Comparison of ENCODE assay signal across 1 cellular context in the genomic region with DNA sequence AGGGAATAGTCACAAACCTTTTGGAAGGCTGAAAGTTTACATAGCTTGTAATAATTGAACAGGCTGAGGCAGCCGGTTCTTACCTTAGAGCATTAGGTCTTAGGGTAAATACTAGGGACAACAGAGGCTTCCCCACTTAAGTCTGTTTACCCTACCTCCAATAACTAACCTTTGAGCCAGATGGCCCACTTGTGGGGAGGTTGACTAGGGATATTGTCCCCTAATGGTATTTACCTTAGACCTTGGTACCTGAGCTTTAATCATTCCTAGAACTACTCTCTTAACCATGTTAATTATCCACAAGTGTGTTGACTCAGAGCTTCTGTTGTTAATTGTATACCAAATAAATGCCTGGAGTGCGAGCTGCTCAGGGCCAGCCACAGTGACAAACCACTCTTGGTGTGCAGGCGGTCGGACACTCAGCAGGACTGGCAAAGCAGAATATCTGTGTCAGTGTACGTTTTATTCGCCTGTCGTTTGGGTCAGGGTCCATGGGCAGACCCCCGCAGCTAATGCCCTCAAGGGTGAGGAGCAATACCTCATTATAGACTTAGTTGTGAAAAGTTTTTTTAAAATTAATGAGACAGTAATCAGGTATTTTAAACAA.
TF ChIP-seq lines count a peak whose summit lies in the region.

No MANE protein-coding gene starts in this region.

TF ChIP-seq in HepG2, 621 proteins besides CTCF, POLR2A, EP300 and RAD21 (continued from another document):
- TF ChIP-seq, protein P1, sequence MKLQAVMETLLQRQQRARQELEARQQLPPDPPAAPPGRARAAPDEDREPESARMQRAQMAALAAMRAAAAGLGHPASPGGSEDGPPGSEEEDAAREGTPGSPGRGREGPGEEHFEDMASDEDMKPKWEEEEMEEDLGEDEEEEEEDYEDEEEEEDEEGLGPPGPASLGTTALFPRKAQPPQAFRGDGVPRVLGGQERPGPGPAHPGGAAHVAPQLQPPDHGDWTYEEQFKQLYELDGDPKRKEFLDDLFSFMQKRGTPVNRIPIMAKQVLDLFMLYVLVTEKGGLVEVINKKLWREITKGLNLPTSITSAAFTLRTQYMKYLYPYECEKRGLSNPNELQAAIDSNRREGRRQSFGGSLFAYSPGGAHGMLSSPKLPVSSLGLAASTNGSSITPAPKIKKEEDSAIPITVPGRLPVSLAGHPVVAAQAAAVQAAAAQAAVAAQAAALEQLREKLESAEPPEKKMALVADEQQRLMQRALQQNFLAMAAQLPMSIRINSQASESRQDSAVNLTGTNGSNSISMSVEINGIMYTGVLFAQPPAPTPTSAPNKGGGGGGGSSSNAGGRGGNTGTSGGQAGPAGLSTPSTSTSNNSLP (IDR thresholded peaks at IDR 0.05; ENCODE audit: low read depth, low read length): peak; percentile 49; the same call in 1 of the 2 replicates
- TF ChIP-seq FOSL2 (CRISPR knock-in tag; IDR thresholded peaks at IDR 0.05) (peak; percentile 31; the same call in 1 of the 2 replicates), ZBTB20 (CRISPR knock-in tag; IDR thresholded peaks at IDR 0.05; ENCODE audit: borderline replicate concordance, low read depth) (0 out of 2 replicates have a peak, but pooled peaks have one; percentile 27), KDM1A (CRISPR knock-in tag; IDR thresholded peaks at IDR 0.05) (peak; percentile 73; the same call in 1 of the 2 replicates)
- TF ChIP-seq, protein P2, sequence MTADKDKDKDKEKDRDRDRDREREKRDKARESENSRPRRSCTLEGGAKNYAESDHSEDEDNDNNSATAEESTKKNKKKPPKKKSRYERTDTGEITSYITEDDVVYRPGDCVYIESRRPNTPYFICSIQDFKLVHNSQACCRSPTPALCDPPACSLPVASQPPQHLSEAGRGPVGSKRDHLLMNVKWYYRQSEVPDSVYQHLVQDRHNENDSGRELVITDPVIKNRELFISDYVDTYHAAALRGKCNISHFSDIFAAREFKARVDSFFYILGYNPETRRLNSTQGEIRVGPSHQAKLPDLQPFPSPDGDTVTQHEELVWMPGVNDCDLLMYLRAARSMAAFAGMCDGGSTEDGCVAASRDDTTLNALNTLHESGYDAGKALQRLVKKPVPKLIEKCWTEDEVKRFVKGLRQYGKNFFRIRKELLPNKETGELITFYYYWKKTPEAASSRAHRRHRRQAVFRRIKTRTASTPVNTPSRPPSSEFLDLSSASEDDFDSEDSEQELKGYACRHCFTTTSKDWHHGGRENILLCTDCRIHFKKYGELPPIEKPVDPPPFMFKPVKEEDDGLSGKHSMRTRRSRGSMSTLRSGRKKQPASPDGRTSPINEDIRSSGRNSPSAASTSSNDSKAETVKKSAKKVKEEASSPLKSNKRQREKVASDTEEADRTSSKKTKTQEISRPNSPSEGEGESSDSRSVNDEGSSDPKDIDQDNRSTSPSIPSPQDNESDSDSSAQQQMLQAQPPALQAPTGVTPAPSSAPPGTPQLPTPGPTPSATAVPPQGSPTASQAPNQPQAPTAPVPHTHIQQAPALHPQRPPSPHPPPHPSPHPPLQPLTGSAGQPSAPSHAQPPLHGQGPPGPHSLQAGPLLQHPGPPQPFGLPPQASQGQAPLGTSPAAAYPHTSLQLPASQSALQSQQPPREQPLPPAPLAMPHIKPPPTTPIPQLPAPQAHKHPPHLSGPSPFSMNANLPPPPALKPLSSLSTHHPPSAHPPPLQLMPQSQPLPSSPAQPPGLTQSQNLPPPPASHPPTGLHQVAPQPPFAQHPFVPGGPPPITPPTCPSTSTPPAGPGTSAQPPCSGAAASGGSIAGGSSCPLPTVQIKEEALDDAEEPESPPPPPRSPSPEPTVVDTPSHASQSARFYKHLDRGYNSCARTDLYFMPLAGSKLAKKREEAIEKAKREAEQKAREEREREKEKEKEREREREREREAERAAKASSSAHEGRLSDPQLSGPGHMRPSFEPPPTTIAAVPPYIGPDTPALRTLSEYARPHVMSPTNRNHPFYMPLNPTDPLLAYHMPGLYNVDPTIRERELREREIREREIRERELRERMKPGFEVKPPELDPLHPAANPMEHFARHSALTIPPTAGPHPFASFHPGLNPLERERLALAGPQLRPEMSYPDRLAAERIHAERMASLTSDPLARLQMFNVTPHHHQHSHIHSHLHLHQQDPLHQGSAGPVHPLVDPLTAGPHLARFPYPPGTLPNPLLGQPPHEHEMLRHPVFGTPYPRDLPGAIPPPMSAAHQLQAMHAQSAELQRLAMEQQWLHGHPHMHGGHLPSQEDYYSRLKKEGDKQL (CRISPR knock-in tag; IDR thresholded peaks at IDR 0.05; ENCODE audit: low read depth): peak; percentile 84
- TF ChIP-seq, protein P3, sequence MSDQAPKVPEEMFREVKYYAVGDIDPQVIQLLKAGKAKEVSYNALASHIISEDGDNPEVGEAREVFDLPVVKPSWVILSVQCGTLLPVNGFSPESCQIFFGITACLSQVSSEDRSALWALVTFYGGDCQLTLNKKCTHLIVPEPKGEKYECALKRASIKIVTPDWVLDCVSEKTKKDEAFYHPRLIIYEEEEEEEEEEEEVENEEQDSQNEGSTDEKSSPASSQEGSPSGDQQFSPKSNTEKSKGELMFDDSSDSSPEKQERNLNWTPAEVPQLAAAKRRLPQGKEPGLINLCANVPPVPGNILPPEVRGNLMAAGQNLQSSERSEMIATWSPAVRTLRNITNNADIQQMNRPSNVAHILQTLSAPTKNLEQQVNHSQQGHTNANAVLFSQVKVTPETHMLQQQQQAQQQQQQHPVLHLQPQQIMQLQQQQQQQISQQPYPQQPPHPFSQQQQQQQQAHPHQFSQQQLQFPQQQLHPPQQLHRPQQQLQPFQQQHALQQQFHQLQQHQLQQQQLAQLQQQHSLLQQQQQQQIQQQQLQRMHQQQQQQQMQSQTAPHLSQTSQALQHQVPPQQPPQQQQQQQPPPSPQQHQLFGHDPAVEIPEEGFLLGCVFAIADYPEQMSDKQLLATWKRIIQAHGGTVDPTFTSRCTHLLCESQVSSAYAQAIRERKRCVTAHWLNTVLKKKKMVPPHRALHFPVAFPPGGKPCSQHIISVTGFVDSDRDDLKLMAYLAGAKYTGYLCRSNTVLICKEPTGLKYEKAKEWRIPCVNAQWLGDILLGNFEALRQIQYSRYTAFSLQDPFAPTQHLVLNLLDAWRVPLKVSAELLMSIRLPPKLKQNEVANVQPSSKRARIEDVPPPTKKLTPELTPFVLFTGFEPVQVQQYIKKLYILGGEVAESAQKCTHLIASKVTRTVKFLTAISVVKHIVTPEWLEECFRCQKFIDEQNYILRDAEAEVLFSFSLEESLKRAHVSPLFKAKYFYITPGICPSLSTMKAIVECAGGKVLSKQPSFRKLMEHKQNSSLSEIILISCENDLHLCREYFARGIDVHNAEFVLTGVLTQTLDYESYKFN (CRISPR knock-in tag; conservative IDR thresholded peaks at IDR 0.05): peak; percentile 82
- TF ChIP-seq, protein P4, sequence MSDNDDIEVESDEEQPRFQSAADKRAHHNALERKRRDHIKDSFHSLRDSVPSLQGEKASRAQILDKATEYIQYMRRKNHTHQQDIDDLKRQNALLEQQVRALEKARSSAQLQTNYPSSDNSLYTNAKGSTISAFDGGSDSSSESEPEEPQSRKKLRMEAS (IDR thresholded peaks at IDR 0.05): 0 out of 2 replicates have a peak, but pooled peaks have one; percentile 20
TF ChIP-seq in HepG2: peak in this region for 62; not testable (repeated sequence) for 559.
